1 cellular context compared by ENCODE assay signal in the genomic region with DNA sequence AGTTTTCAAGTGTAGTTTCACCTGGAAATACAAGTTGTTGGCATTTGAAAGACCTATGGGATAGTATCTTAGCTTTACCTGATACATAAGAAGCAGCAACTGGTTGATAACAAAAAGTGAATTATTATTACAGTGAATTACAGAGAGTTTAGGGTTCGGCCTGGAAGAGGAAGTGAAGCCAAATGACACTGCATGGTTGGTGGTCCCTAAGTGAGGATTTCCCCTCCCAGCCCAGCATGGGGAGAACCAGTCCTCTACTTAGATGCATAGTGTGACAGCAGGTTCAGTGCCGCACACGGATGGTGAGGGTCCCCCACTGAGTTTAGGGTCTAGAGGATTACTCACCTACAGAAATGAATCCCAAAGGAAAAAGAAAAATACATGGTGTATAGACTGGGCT.
TF ChIP-seq lines count a peak whose summit lies in the region.

No MANE protein-coding gene starts in this region.

TF ChIP-seq in GM12878, 131 proteins besides CTCF, POLR2A, EP300 and RAD21 (continued from another document):
- TF ChIP-seq, protein P1, sequence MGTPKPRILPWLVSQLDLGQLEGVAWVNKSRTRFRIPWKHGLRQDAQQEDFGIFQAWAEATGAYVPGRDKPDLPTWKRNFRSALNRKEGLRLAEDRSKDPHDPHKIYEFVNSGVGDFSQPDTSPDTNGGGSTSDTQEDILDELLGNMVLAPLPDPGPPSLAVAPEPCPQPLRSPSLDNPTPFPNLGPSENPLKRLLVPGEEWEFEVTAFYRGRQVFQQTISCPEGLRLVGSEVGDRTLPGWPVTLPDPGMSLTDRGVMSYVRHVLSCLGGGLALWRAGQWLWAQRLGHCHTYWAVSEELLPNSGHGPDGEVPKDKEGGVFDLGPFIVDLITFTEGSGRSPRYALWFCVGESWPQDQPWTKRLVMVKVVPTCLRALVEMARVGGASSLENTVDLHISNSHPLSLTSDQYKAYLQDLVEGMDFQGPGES (IDR thresholded peaks at IDR 0.05), result no peak
- 0 out of 2 replicates have a peak, but pooled peaks have one; percentile 9 for TF ChIP-seq JUNB (IDR thresholded peaks at IDR 0.05)
- TF ChIP-seq SPI1 (IDR thresholded peaks at IDR 0.05; ENCODE audit: borderline replicate concordance, insufficient read depth, low read depth, low read length), result peak; percentile 79; the same call in 1 of the 2 replicates
